Comparison of ENCODE assay signal across 24 cellular contexts in the genomic region with DNA sequence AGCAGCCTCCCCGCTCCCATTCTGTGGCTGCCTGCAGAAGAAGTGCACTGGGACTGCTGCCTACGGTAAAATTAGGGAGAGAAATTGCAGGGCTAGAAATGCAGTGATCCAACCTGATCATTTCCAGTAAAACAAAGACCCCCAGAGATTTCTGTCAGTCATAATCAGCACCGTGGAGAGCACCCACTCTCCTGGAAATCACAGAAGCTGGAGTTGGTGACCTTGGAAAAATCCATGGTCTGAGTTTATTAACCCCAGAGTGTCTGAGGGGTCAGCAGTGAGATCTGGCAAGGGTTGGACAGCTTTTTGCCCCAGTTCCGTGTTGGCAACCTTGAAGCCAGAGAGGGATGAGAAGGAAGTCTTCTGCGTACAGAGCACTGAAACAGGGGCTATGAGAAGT.
"Had no signal": no experiment of that assay in that cellular context is flagged by ENCODE, and none has a peak within 500 bp of the region (broad histone marks: within the 10 kb centered on the region; RNA-seq: fewer than 3 reads in every experiment).

No MANE protein-coding gene starts in this region.

- H3K27me3 Mint-ChIP-seq: activated naive CD4-positive, alpha-beta T cell treated with anti-CD3 and anti-CD28 coated beads, Interleukin-2, amount 50 U/mL, for 24 hours; central memory CD8-positive, alpha-beta T cell had no signal

- H3K4me3 ChIP-seq: body of pancreas, Peyer's patch, SJCRH30 had no signal

- H3K9me3 Mint-ChIP-seq: activated naive CD4-positive, alpha-beta T cell treated with anti-CD3 and anti-CD28 coated beads, Interleukin-2, amount 50 U/mL, for 24 hours; central memory CD8-positive, alpha-beta T cell; T-helper 1 cell treated with Interleukin-12 subunit alpha and Interleukin-12 subunit beta and Interleukin-4 antibody, amounts not matched to agents 30 μg/mL and 1 μg/mL, for 36 hours; WTC11 had no signal

- DNase-seq: activated CD4-positive, alpha-beta T cell treated with anti-CD3 and anti-CD28 coated beads for 48 hours; activated CD4-positive, alpha-beta T cell treated with anti-CD3 and anti-CD28 coated beads, Interleukin-2, amount 50 U/mL, for 4 hours; activated CD4-positive, CD25-positive, alpha-beta regulatory T cell treated with anti-CD3 and anti-CD28 coated beads, Interleukin-2, amount 50 U/mL, for 72 hours; activated CD8-positive, alpha-beta memory T cell treated with anti-CD3 and anti-CD28 coated beads, Interleukin-2, amount 50 U/mL, for 48 hours; activated CD8-positive, alpha-beta T cell treated with anti-CD3 and anti-CD28 coated beads, Interleukin-2, amount 10 ng/mL, durations not matched to agents 7 days and 5 days; activated naive CD4-positive, alpha-beta T cell; activated T-cell treated with anti-CD3 and anti-CD28 coated beads, Interleukin-2, amount 50 U/mL, for 1 hour; aorta; body of pancreas; NCI-H146; NCI-H187 treated with DMSO at 0.1 percent for 48 hours; NCI-H2081 treated with DMSO at 0.1 percent for 48 hours; NCI-H2171; NCI-H226; NCI-H510A; NCI-H526 treated with DMSO at 0.1 percent for 48 hours; Peyer's patch; Right ventricle myocardium superior; SJCRH30 had no signal

- H3K4me1 ChIP-seq: Peyer's patch, SJCRH30 had no signal

- H3K27ac ChIP-seq: body of pancreas, Peyer's patch, RWPE1, SJCRH30 had no signal

- ATAC-seq: activated CD8-positive, alpha-beta T cell treated with anti-CD3 and anti-CD28 coated beads, Interleukin-2, amount 10 ng/mL, durations not matched to agents 7 days and 5 days; body of pancreas; WTC11 had no signal

- H3K36me3 ChIP-seq: Peyer's patch, SJCRH30 had no signal

- H3K9me3 ChIP-seq: body of pancreas, Peyer's patch, SJCRH30 had no signal

- H3K27me3 ChIP-seq: body of pancreas, Peyer's patch, SJCRH30 had no signal

- H3K36me3 Mint-ChIP-seq: activated naive CD4-positive, alpha-beta T cell treated with anti-CD3 and anti-CD28 coated beads, Interleukin-2, amount 50 U/mL, for 24 hours; WTC11 had no signal

- H3K27ac Mint-ChIP-seq: activated CD8-positive, alpha-beta T cell treated with anti-CD3 and anti-CD28 coated beads, Interleukin-2, amount 10 ng/mL, durations not matched to agents 7 days and 5 days; activated naive CD4-positive, alpha-beta T cell treated with anti-CD3 and anti-CD28 coated beads, Interleukin-2, amount 50 U/mL, for 24 hours; T-helper 1 cell treated with Interleukin-12 subunit alpha and Interleukin-12 subunit beta and Interleukin-4 antibody, amounts not matched to agents 30 μg/mL and 1 μg/mL, for 36 hours; WTC11 had no signal

- H3K4me3 Mint-ChIP-seq: activated CD8-positive, alpha-beta T cell treated with anti-CD3 and anti-CD28 coated beads, Interleukin-2, amount 10 ng/mL, durations not matched to agents 7 days and 5 days; activated naive CD4-positive, alpha-beta T cell treated with anti-CD3 and anti-CD28 coated beads, Interleukin-2, amount 50 U/mL, for 24 hours; central memory CD8-positive, alpha-beta T cell; T-helper 1 cell treated with Interleukin-12 subunit alpha and Interleukin-12 subunit beta and Interleukin-4 antibody, amounts not matched to agents 30 μg/mL and 1 μg/mL, for 36 hours had no signal
